1 cellular context compared by ENCODE assay signal in genomic region chr1:155979525-155980343, GRCh38.
TF ChIP-seq lines count a peak whose summit lies in the region.

No MANE protein-coding gene starts in this region.

TF ChIP-seq in K562, 482 proteins besides CTCF, POLR2A, EP300 and RAD21 (continued from another document):
- TF ChIP-seq AFF1 (IDR thresholded peaks at IDR 0.05; ENCODE audit: low read depth in 1 of 2, partially characterized antibody in 2 of 2) (peak in 1 of 2 experiments; percentile 32), DPF2 (IDR thresholded peaks at IDR 0.05) (peak; percentile 28; the same call in 1 of the 2 replicates), ARNT (IDR thresholded peaks at IDR 0.05) (no peak), ELF2 (CRISPR knock-in tag; IDR thresholded peaks at IDR 0.05) (no peak), SMAD2 (IDR thresholded peaks at IDR 0.05; ENCODE audit: low read depth, low read length) (no peak), HNRNPLL (IDR thresholded peaks at IDR 0.05; ENCODE audit: low read depth, low read length, poor library complexity, severe bottlenecking) (no peak), HEY1 (CRISPR knock-in tag; IDR thresholded peaks at IDR 0.05; ENCODE audit: borderline replicate concordance) (no peak), SMARCC2 (IDR thresholded peaks at IDR 0.05; ENCODE audit: low read depth) (no peak), ADNP (tag; IDR thresholded peaks at IDR 0.05) (no peak), DMBX1 (CRISPR knock-in tag; IDR thresholded peaks at IDR 0.05; ENCODE audit: borderline replicate concordance) (no peak), PKNOX1 (IDR thresholded peaks at IDR 0.05) (peak; percentile 72), ZNF12 (CRISPR knock-in tag; IDR thresholded peaks at IDR 0.05) (no peak), OTX1 (CRISPR knock-in tag; IDR thresholded peaks at IDR 0.05) (no peak), PHB2 (IDR thresholded peaks at IDR 0.05; ENCODE audit: low read depth) (no peak), ELK1 (CRISPR knock-in tag; IDR thresholded peaks at IDR 0.05) (no peak), BHLHE40 (IDR thresholded peaks at IDR 0.05; ENCODE audit: low read length) (0 out of 2 replicates have a peak, but pooled peaks have one; percentile 6), GABPB1 (CRISPR knock-in tag; IDR thresholded peaks at IDR 0.05) (no peak), ZBTB34 (CRISPR knock-in tag; IDR thresholded peaks at IDR 0.05) (no peak), FOXK2 (conservative IDR thresholded peaks at IDR 0.05 in 1 of 2, IDR thresholded peaks at IDR 0.05 in 1 of 2; ENCODE audit: low read depth in 2 of 2) (0 out of 4 replicates have a peak, but pooled peaks of 1 of the 2 experiments have one; percentile 17), NR0B1 (IDR thresholded peaks at IDR 0.05; ENCODE audit: partially characterized antibody) (no peak), MYC (IDR thresholded peaks at IDR 0.05; ENCODE audit: low read depth, low read length) (peak; percentile 47; the same call in 1 of the 2 replicates), MYC (CRISPR knock-in tag; IDR thresholded peaks at IDR 0.05; ENCODE audit: borderline replicate concordance, low read depth) (no peak), SPI1 (IDR thresholded peaks at IDR 0.05; ENCODE audit: borderline replicate concordance, low read depth, low read length) (peak; percentile 41; the same call in 1 of the 2 replicates), MEIS2 (IDR thresholded peaks at IDR 0.05; ENCODE audit: partially characterized antibody) (peak; percentile 80), SP1 (CRISPR knock-in tag; IDR thresholded peaks at IDR 0.05) (peak; percentile 14; the same call in 1 of the 2 replicates), HMG20B (CRISPR knock-in tag; IDR thresholded peaks at IDR 0.05) (no peak), ESRRA (IDR thresholded peaks at IDR 0.05; ENCODE audit: borderline replicate concordance, low read depth) (no peak), TCF3 (CRISPR knock-in tag; IDR thresholded peaks at IDR 0.05) (peak; percentile 32; the same call in 1 of the 2 replicates), HOXB6 (CRISPR knock-in tag; IDR thresholded peaks at IDR 0.05; ENCODE audit: borderline replicate concordance) (no peak), TRIM24 (IDR thresholded peaks at IDR 0.05) (no peak), ZNF644 (tag; IDR thresholded peaks at IDR 0.05; ENCODE audit: low read depth) (no peak), LCOR (CRISPR knock-in tag; IDR thresholded peaks at IDR 0.05) (0 out of 2 replicates have a peak, but pooled peaks have one; percentile 19), JUN (IDR thresholded peaks at IDR 0.05; ENCODE audit: borderline replicate concordance, low read depth, low read length) (no peak), JUN (CRISPR knock-in tag; IDR thresholded peaks at IDR 0.05; ENCODE audit: borderline replicate concordance) (no peak), PRPF4 (IDR thresholded peaks at IDR 0.05; ENCODE audit: insufficient read depth, low read depth, low read length, poor library complexity, severe bottlenecking) (no peak), ZNF143 (CRISPR knock-in tag; IDR thresholded peaks at IDR 0.05) (0 out of 2 replicates have a peak, but pooled peaks have one; percentile 29), PRDM10 (IDR thresholded peaks at IDR 0.05; ENCODE audit: partially characterized antibody) (peak; percentile 49), E2F6 (IDR thresholded peaks at IDR 0.05; ENCODE audit: borderline replicate concordance in 1 of 2, extremely low read depth in 1 of 2, insufficient read depth in 1 of 2, insufficient read length in 1 of 2, low read depth in 1 of 2, low read length in 1 of 2, poor library complexity in 1 of 2, severe bottlenecking in 1 of 2) (peak in 1 of 2 experiments; percentile 13), ARID1B (IDR thresholded peaks at IDR 0.05) (0 out of 2 replicates have a peak, but pooled peaks have one; percentile 16), ATF4 (CRISPR knock-in tag; IDR thresholded peaks at IDR 0.05) (no peak)
